ENCODE assay signal across 7 cellular contexts in the genomic region with DNA sequence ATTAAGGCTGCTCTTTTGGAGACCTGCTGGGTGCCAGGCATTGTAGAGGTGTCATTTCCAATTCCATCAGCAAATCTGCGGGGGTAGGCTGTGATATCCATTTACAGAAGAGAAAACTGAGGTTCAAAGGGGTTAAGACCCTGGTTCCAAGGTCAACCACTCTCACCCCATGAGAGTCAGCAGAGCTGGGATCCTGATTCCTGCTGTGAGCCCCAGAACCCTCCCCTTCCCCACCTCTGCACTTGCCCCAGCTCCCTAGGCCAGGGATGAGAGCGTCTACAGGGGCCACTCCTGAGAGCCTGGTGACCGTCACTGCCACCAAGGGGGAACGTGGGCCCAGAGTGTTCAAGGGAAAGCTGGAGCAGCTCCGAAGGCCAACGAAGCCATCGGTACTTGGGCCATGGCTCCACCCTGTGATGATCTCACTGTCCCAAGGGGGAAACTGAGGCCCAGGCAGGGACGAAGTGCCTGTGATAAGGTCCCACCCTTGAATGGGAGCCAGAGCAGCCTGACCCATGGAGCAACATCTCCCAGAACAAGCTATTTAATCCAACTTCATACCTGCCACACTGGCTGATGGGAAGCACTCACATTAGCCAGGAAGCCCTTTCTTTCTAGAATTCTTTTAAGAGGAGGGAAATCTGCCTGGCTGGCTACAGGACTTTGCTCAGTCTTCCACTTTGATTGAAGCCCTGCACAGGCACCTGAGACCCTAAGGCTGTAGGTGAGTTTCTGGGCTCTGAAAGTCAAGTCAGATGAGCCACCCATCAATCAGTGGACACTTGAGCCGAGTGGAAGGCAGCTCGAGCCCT. TPM values are rescaled to one million over a fixed set of nuclear protein-coding genes. Genes with fewer than 3 reads are reported as not detected.
A peak's percentile ranks its signal among the peaks of the same experiment; 100 is the strongest.
DNase-seq lines count a peak whose midpoint lies in the region; FAIRE-seq and TF ChIP-seq lines count a peak whose summit lies in the region.

No MANE protein-coding gene starts in this region.

- peaks cover 10 to 29% (median 23%) of the 10 kb centered on the region in 4 donors for H3K4me1 Mint-ChIP-seq in CD4-positive, alpha-beta memory T cell
- H3K4me1 Mint-ChIP-seq in neural crest cell, result peaks cover 18% of the 10 kb centered on the region

- in situ Hi-C loops in GM13977 (cut with MboI; ENCODE audit: low pct_unique_long_range_greater_than_20kb, low sequenced_read_pairs, unreplicated experiment), result no loop called here
- in situ Hi-C loops in KBM-7 (cut with MboI; ENCODE audit: low pct_unique_long_range_greater_than_20kb, low sequenced_read_pairs), result no loop called here

- TF ChIP-seq POLR2A in H54 (IDR thresholded peaks at IDR 0.05; ENCODE audit: low read depth, low read length), result no peak

- H3K27ac Mint-ChIP-seq in CD4-positive, alpha-beta memory T cell, result peak overlapping the region in 5 of 7 donors; percentile 69 to 90 (median 78)
- H3K27ac Mint-ChIP-seq in neural crest cell (ENCODE audit: unreplicated experiment), result no peak overlapping the region

- no peaks in the 10 kb centered on the region for H3K36me3 Mint-ChIP-seq in CD4-positive, alpha-beta memory T cell
- no peaks in the 10 kb centered on the region for H3K36me3 Mint-ChIP-seq in neural crest cell (ENCODE audit: low read depth)

- TF ChIP-seq CTCF in GM13977 (IDR thresholded peaks at IDR 0.05; ENCODE audit: extremely low read depth, insufficient read depth, missing control alignments) (no peak), neural crest cell (conservative IDR thresholded peaks at IDR 0.05) (no peak)

- intact Hi-C loops in CD4-positive, alpha-beta memory T cell (cut with micrococcal nuclease), result loop anchor here (5.0 to 10.0 kb wide), 2 partner anchors 226 to 1526 kb away; partner anchors contain the start of gene UGGT1

- POLR2A ChIA-PET in CD4-positive, alpha-beta memory T cell (lab: Charles Lee; ENCODE audit: partially characterized antibody), result no interaction called here

- H3K4me3 Mint-ChIP-seq in CD4-positive, alpha-beta memory T cell, result peak overlapping the region; percentile 68 to 82 (median 77)
- H3K4me3 Mint-ChIP-seq in neural crest cell, result peak overlapping the region; percentile 91

- CTCF ChIA-PET in CD4-positive, alpha-beta memory T cell (lab: Charles Lee; ENCODE audit: partially characterized antibody), result interaction anchor here (0.6 to 1.2 kb wide), 3 partner anchors 12 to 376 kb away, joined by 3 to 4 read pairs (median 3); no protein-coding TSS in a partner anchor

- no peak overlapping the region for H3K27ac ChIP-seq in CD4-positive, alpha-beta memory T cell (ENCODE audit: low read depth, low read length)

- no peak for FAIRE-seq in H54 (lab: Jason Lieb, UNC)

- H3K4me3 ChIP-seq in CD4-positive, alpha-beta memory T cell (ENCODE audit: low read length in 2 of 2), result no peak overlapping the region

- H3K27me3 Mint-ChIP-seq in CD4-positive, alpha-beta memory T cell, result no peaks in the 10 kb centered on the region
- H3K27me3 Mint-ChIP-seq in neural crest cell (ENCODE audit: low read depth), result peaks cover 16% of the 10 kb centered on the region

- peaks cover 31% of the 10 kb centered on the region for H3K4me1 ChIP-seq in CD4-positive, alpha-beta memory T cell (ENCODE audit: insufficient read depth, low read length)

- DNase-seq in CD4-positive, alpha-beta memory T cell, result peak in 1 of 5 donors; percentile 28
- DNase-seq in GM13977 (ENCODE audit: low spot score), result peak; percentile 28
- peak; percentile 7 for DNase-seq in cerebellum (ENCODE audit: low spot score)
- DNase-seq in neural crest cell (ENCODE audit: low read depth, low spot score), result no peak
- DNase-seq in H54 (ENCODE audit: insufficient read length, low spot score), result no peak
- no peak for DNase-seq in DMS79 (lab: John Stamatoyannopoulos, UW)
- DNase-seq in KBM-7, result no peak

- H3K27me3 ChIP-seq in CD4-positive, alpha-beta memory T cell (ENCODE audit: insufficient read depth, low read length), result no peaks in the 10 kb centered on the region

- H3K9me3 Mint-ChIP-seq in CD4-positive, alpha-beta memory T cell, result no peaks in the 10 kb centered on the region
- no peaks in the 10 kb centered on the region for H3K9me3 Mint-ChIP-seq in neural crest cell

- no peaks in the 10 kb centered on the region for H3K36me3 ChIP-seq in CD4-positive, alpha-beta memory T cell (ENCODE audit: insufficient read depth, low read length)

- no peaks in the 10 kb centered on the region for H3K9me3 ChIP-seq in CD4-positive, alpha-beta memory T cell (ENCODE audit: control insufficient read depth in 1 of 2, low read length in 2 of 2)

RNA-seq across cellular contexts. Expression of gene HS6ST1, which starts 2.1 kb away (rescaled TPM):
- 10 to 100 TPM; 12.4 to 13.3 TPM for total RNA-seq in CD4-positive, alpha-beta memory T cell
- polyA plus RNA-seq in CD4-positive, alpha-beta memory T cell, result 1 to 10 TPM; 1.2 to 4.4 TPM
- total RNA-seq in cerebellum (39.7 TPM), neural crest cell (39.8 and 40.3 TPM in 2 replicates)

Comparison
In these comparisons a context has a peak if more than half of its experiments do, and no peak if none do; other contexts are left out.
1. DNase-seq: peak in GM13977 (single experiment) and cerebellum (single experiment); none in neural crest cell (single experiment), H54 (single experiment), DMS79 (single experiment) and KBM-7 (single experiment).